ENCODE assay signal across 1 cellular context in genomic region chr21:33324311-33325221, GRCh38.
TF ChIP-seq lines count a peak whose summit lies in the region.

Gene IFNAR1, plus strand, starts transcription at chr21:33324970. Its CDS starts 86 bp downstream, at chr21:33325056.

TF ChIP-seq in K562, 482 proteins besides CTCF, POLR2A, EP300 and RAD21 (continued from another document):
- TF ChIP-seq ZBTB26 (CRISPR knock-in tag; IDR thresholded peaks at IDR 0.05) (0 out of 2 replicates have a peak, but pooled peaks have one; percentile 74), MTA2 (IDR thresholded peaks at IDR 0.05; ENCODE audit: low read depth) (no peak), CGGBP1 (CRISPR knock-in tag; IDR thresholded peaks at IDR 0.05) (0 out of 2 replicates have a peak, but pooled peaks have one; percentile 33), HEY1 (CRISPR knock-in tag; IDR thresholded peaks at IDR 0.05; ENCODE audit: borderline replicate concordance) (no peak), MYNN (IDR thresholded peaks at IDR 0.05) (peak; percentile 31; the same call in 1 of the 2 replicates), MYNN (CRISPR knock-in tag; IDR thresholded peaks at IDR 0.05) (no peak), KDM2B (CRISPR knock-in tag; IDR thresholded peaks at IDR 0.05) (peak; percentile 21; the same call in 1 of the 2 replicates), EP400 (IDR thresholded peaks at IDR 0.05) (peak; percentile 91), TCF7 (IDR thresholded peaks at IDR 0.05; ENCODE audit: borderline replicate concordance) (0 out of 2 replicates have a peak, but pooled peaks have one; percentile 23), POLR2H (tag; IDR thresholded peaks at IDR 0.05; ENCODE audit: low read depth) (peak; percentile 58), NR3C1 (CRISPR knock-in tag; IDR thresholded peaks at IDR 0.05) (no peak; the same call in 1 of the 2 replicates), PKNOX1 (IDR thresholded peaks at IDR 0.05) (no peak), DNMT1 (IDR thresholded peaks at IDR 0.05) (peak; percentile 98), CHD1 (IDR thresholded peaks at IDR 0.05; ENCODE audit: low read length) (peak; percentile 36), E2F4 (CRISPR knock-in tag; IDR thresholded peaks at IDR 0.05; ENCODE audit: low read depth) (0 out of 2 replicates have a peak, but pooled peaks have one; percentile 42), E2F8 (IDR thresholded peaks at IDR 0.05; ENCODE audit: low read depth, partially characterized antibody) (peak; percentile 50), ZZZ3 (IDR thresholded peaks at IDR 0.05) (no peak), HDGF (IDR thresholded peaks at IDR 0.05) (no peak), TEAD4 (IDR thresholded peaks at IDR 0.05; ENCODE audit: low read length) (peak; percentile 67), TEAD4 (CRISPR knock-in tag; IDR thresholded peaks at IDR 0.05; ENCODE audit: borderline replicate concordance) (peak; percentile 79; the same call in 1 of the 2 replicates), BHLHE40 (IDR thresholded peaks at IDR 0.05; ENCODE audit: low read length) (peak; percentile 91), IFI16 (CRISPR knock-in tag; IDR thresholded peaks at IDR 0.05) (no peak)
TF ChIP-seq in K562: peak in this region for 195.
